5 cellular contexts compared by ENCODE assay signal in the genomic region with DNA sequence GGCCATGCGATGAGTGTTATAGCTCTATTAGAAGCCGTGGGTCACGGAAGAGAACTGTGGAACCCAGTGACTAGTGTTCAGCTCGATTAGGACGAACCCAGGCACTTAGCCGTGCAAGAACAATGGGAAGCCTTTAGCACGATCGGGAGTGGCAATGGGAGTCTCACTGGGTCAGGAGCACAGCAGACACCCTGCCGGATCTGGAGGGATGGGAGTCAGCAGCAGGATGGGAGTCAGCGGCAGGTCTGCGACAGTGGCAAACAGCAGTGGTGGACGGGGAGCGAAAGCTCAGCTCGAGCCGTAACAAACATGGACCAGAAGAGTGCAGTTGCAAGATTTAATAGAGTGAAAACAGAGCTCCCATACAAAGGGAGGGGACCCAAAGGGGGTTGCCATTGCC. TPM values are rescaled to one million over a fixed set of nuclear protein-coding genes. Genes with fewer than 3 reads are reported as not detected.
"Had no signal": no experiment of that assay in that cellular context is flagged by ENCODE, and none has a peak within 500 bp of the region (broad histone marks: within the 10 kb centered on the region; RNA-seq: fewer than 3 reads in every experiment).

No MANE protein-coding gene starts in this region.

RNA-seq across cellular contexts. Expression of a gene that starts 10.3 kb away (rescaled TPM):
- total RNA-seq: chondrocyte, frontal cortex, glomerular endothelial cell, lung microvascular endothelial cell had no signal
- polyA plus RNA-seq: fibroblast of lung had no signal

RNA-seq across cellular contexts. Expression of a gene that starts 22.2 kb away (rescaled TPM):
- total RNA-seq: lung microvascular endothelial cell had no signal
